In the genomic region with DNA sequence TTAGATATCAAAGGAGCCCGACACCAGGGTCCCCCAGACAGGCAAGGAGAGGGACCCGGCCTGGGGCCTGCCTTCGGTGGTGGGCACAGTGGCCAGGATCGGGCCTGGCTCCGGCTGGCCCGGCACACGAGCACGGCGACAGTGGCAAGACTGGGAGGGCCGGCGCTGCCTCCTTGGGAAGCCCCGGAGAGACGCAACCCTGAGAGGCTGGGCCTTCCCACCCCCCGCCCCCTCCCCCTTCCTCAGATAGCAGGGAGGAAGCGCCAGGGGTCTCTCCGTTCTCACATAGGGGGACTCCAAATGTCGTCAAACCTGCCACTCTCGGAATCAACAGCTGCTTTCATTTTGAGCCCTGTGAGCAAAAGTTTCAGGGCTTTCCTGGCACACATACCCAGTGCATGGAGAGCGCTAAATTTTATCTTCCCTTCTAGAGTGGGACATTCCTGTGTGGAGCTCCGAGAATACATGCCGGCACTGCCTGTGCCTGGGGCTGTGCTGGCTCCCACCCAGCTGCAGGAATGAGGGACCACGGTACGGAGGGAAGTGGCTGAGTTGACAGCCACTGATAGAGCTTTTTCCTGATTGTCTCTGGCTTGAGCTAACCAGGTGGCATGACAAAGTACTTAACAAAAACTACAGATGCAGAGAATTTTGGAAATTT, we compare ENCODE assay signal across 8 cellular contexts.
DNase-seq lines count a peak whose midpoint lies in the region; ATAC-seq and TF ChIP-seq lines count a peak whose summit lies in the region.

No MANE protein-coding gene starts in this region.

- H3K27me3 ChIP-seq in neuronal stem cell (ENCODE audit: control insufficient read depth in 3 of 3, insufficient read depth in 3 of 3, low read depth in 1 of 3, low read length in 3 of 3) = no peaks in the 10 kb centered on the region

- no peak overlapping the region for H2AK5ac ChIP-seq in neuronal stem cell (ENCODE audit: low read depth, low read length)

- H3K4me3 Mint-ChIP-seq in CD14-positive monocyte = peak overlapping the region; percentile 85 to 92
- peak overlapping the region; percentile 78 for H3K4me3 Mint-ChIP-seq in activated CD8-positive, alpha-beta T cell treated with anti-CD3 and anti-CD28 coated beads, Interleukin-2, amount 10 ng/mL, durations not matched to agents 7 days and 5 days

- no peak overlapping the region for H3K9ac ChIP-seq in neuronal stem cell (ENCODE audit: low read depth, low read length, poor library complexity)

- TF ChIP-seq CTCF in CD14-positive monocyte (IDR thresholded peaks at IDR 0.05) (no peak), foreskin fibroblast (IDR thresholded peaks at IDR 0.05; ENCODE audit: low read depth, low read length) (no peak)

- peaks cover 9 to 10% of the 10 kb centered on the region in 2 donors for H3K4me1 ChIP-seq in neuronal stem cell (ENCODE audit: control insufficient read depth in 2 of 2, insufficient read depth in 1 of 2, low read depth in 1 of 2, low read length in 2 of 2)

- H2BK15ac ChIP-seq in neuronal stem cell (ENCODE audit: low read length) = peak overlapping the region; percentile 95

- H2AFZ ChIP-seq in neuronal stem cell (ENCODE audit: low read length) = peak overlapping the region; percentile 57

- POLR2A ChIA-PET in activated CD8-positive, alpha-beta T cell treated with anti-CD3 and anti-CD28 coated beads, Interleukin-2, amount 10 ng/mL, durations not matched to agents 7 days and 5 days (lab: Charles Lee) = interaction anchor here (0.7 to 4.2 kb wide), 10 partner anchors 9 to 61 kb away, joined by 3 to 42 read pairs (median 5); a partner anchor contains a TSS

- H3K36me3 ChIP-seq in neuronal stem cell (replicated peaks in 1 of 2; ENCODE audit: control insufficient read depth in 2 of 2, insufficient read depth in 2 of 2, low read length in 2 of 2) = no peaks in the 10 kb centered on the region

- peak overlapping the region; percentile 66 for H2BK5ac ChIP-seq in neuronal stem cell (ENCODE audit: low read length)

- H3K27ac Mint-ChIP-seq in CD14-positive monocyte = peak overlapping the region in 2 of 7 donors; percentile 36 to 54
- peak overlapping the region; percentile 79 for H3K27ac Mint-ChIP-seq in activated CD8-positive, alpha-beta T cell treated with anti-CD3 and anti-CD28 coated beads, Interleukin-2, amount 10 ng/mL, durations not matched to agents 7 days and 5 days

- H4K8ac ChIP-seq in neuronal stem cell (ENCODE audit: low read depth, low read length) = no peak overlapping the region

- H3K14ac ChIP-seq in neuronal stem cell (ENCODE audit: low read length) = no peak overlapping the region

- DNase-seq in CD14-positive monocyte (ENCODE audit: low spot score) = no peak
- DNase-seq in activated CD8-positive, alpha-beta T cell treated with anti-CD3 and anti-CD28 coated beads, Interleukin-2, amount 10 ng/mL, durations not matched to agents 7 days and 5 days = peak; percentile 56
- peak in 1 of 2 donors; percentile 36 for DNase-seq in foreskin fibroblast
- peak; percentile 40 for DNase-seq in neuronal stem cell (ENCODE audit: low spot score)
- no peak for DNase-seq in COLO829 (ENCODE audit: low spot score)

- no peaks in the 10 kb centered on the region for H3K9me3 Mint-ChIP-seq in CD14-positive monocyte
- H3K9me3 Mint-ChIP-seq in activated CD8-positive, alpha-beta T cell treated with anti-CD3 and anti-CD28 coated beads, Interleukin-2, amount 10 ng/mL, durations not matched to agents 7 days and 5 days (ENCODE audit: insufficient read depth) = no peaks in the 10 kb centered on the region

- H3K4ac ChIP-seq in neuronal stem cell (ENCODE audit: low read length) = no peak overlapping the region

- peaks cover 12 to 34% (median 19%) of the 10 kb centered on the region in 3 donors for H3K27me3 Mint-ChIP-seq in CD14-positive monocyte (ENCODE audit: low read depth in 3 of 3)
- H3K27me3 Mint-ChIP-seq in activated CD8-positive, alpha-beta T cell treated with anti-CD3 and anti-CD28 coated beads, Interleukin-2, amount 10 ng/mL, durations not matched to agents 7 days and 5 days (ENCODE audit: low read depth) = no peaks in the 10 kb centered on the region

- H3K79me1 ChIP-seq in neuronal stem cell (ENCODE audit: low read depth, low read length) = no peaks in the 10 kb centered on the region

- H3K23ac ChIP-seq in neuronal stem cell (ENCODE audit: low read depth, low read length, poor library complexity) = peak overlapping the region; percentile 56

- CTCF ChIA-PET in activated CD8-positive, alpha-beta T cell treated with anti-CD3 and anti-CD28 coated beads, Interleukin-2, amount 10 ng/mL, durations not matched to agents 7 days and 5 days (lab: Charles Lee) = interaction anchor here (0.7 to 5.0 kb wide), 17 partner anchors 8 to 188 kb away, joined by 3 to 51 read pairs (median 9); a partner anchor contains a TSS

- H3K4me1 Mint-ChIP-seq in CD14-positive monocyte = peaks cover 11% of the 10 kb centered on the region
- peaks cover 71% of the 10 kb centered on the region for H3K4me1 Mint-ChIP-seq in activated CD8-positive, alpha-beta T cell treated with anti-CD3 and anti-CD28 coated beads, Interleukin-2, amount 10 ng/mL, durations not matched to agents 7 days and 5 days (ENCODE audit: low read depth)

- H4K91ac ChIP-seq in neuronal stem cell (ENCODE audit: low read depth, low read length, poor library complexity) = no peak overlapping the region

- no peaks in the 10 kb centered on the region for H3K36me3 Mint-ChIP-seq in CD14-positive monocyte
- peaks cover 49% of the 10 kb centered on the region for H3K36me3 Mint-ChIP-seq in activated CD8-positive, alpha-beta T cell treated with anti-CD3 and anti-CD28 coated beads, Interleukin-2, amount 10 ng/mL, durations not matched to agents 7 days and 5 days (ENCODE audit: low read depth)

- WGBS in neuronal stem cell (ENCODE audit: extremely low coverage in 2 of 2, insufficient read length in 2 of 2, insufficient replicate concordance in 1 of 2), 2 donors = no CpG with 5 or more reads among the region's 23 CpGs

- peak overlapping the region; percentile 74 to 78 for H3K4me3 ChIP-seq in foreskin fibroblast (ENCODE audit: low read depth in 1 of 2, low read length in 2 of 2)
- H3K4me3 ChIP-seq in neuronal stem cell (ENCODE audit: low read length in 2 of 2) = peak overlapping the region in 1 of 2 donors; percentile 81

- H3K9me3 ChIP-seq in neuronal stem cell (replicated peaks in 1 of 2; ENCODE audit: control insufficient read depth in 2 of 2, insufficient read depth in 1 of 2, low read depth in 1 of 2, low read length in 2 of 2) = no peaks in the 10 kb centered on the region

- ATAC-seq in GM19324 (IDR thresholded peaks at IDR 0.05; ENCODE audit: low FRiP score, unreplicated experiment) (peak; percentile 37), HG03439 (IDR thresholded peaks at IDR 0.05; ENCODE audit: unreplicated experiment) (peak; percentile 46), HG03457 (IDR thresholded peaks at IDR 0.05; ENCODE audit: unreplicated experiment) (no peak)
- ATAC-seq in activated CD8-positive, alpha-beta T cell treated with anti-CD3 and anti-CD28 coated beads, Interleukin-2, amount 10 ng/mL, durations not matched to agents 7 days and 5 days = peak; percentile 16

- H3K4me2 ChIP-seq in neuronal stem cell (ENCODE audit: insufficient read depth, low read length, poor library complexity, severe bottlenecking) = peak overlapping the region; percentile 99

- intact Hi-C loops in CD14-positive monocyte (cut with micrococcal nuclease) = loop anchor here in 1 of 2 donors (10.0 kb wide), 1 partner anchor 79 kb away; no protein-coding TSS in a partner anchor

- H3K18ac ChIP-seq in neuronal stem cell (ENCODE audit: low read length) = peak overlapping the region; percentile 98

- peak overlapping the region; percentile 73 for H2BK120ac ChIP-seq in neuronal stem cell (ENCODE audit: low read depth, low read length)

- H3K27ac ChIP-seq in neuronal stem cell (replicated peaks; ENCODE audit: low read length) = no peak overlapping the region

- no peak overlapping the region for H2BK12ac ChIP-seq in neuronal stem cell (ENCODE audit: low read length)

Comparison
In these comparisons a context has a peak if more than half of its experiments do, and no peak if none do; other contexts are left out.
1. DNase-seq: peak in activated CD8-positive, alpha-beta T cell treated with anti-CD3 and anti-CD28 coated beads, Interleukin-2, amount 10 ng/mL, durations not matched to agents 7 days and 5 days (single experiment) and neuronal stem cell (single experiment); none in CD14-positive monocyte (single experiment) and COLO829 (single experiment).